In the genomic region with DNA sequence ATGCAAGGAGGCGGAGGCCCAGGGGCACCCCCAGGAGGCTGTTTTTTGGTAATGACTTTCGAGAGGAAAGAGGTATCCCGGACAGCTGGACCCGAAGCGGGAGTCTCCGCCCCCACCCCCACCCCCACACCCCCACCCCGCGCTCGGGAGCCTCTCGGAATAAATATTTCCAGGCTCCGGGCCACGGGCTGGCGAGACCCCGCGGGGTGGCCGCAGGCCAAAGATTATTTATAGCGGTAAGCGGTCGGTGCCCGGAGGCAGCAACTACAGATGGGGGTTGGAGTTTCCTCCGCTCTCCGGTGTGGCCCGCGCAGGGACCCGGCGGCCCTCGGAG, we compare ENCODE assay signal across 11 cellular contexts. TPM values are rescaled to one million over a fixed set of nuclear protein-coding genes. Genes with fewer than 3 reads are reported as not detected.
DNase-seq lines count a peak whose midpoint lies in the region; ATAC-seq and TF ChIP-seq lines count a peak whose summit lies in the region.
"Had no signal": no experiment of that assay in that cellular context is flagged by ENCODE, and none has a peak within 500 bp of the region (broad histone marks: within the 10 kb centered on the region; RNA-seq: fewer than 3 reads in every experiment).

No MANE protein-coding gene starts in this region.

- peaks cover 66% of the 10 kb centered on the region for H3K4me1 ChIP-seq in vagina

- ATAC-seq in activated naive CD8-positive, alpha-beta T cell treated with anti-CD3 and anti-CD28 coated beads, Interleukin-2, amount 50 U/mL, for 24 hours = no peak
- ATAC-seq in naive B cell (ENCODE audit: low read depth in 2 of 2) = no peak
- no peak for ATAC-seq in HG03175 (IDR thresholded peaks at IDR 0.05; ENCODE audit: unreplicated experiment)

- no peak for TF ChIP-seq CTCF in epithelial cell of proximal tubule (conservative IDR thresholded peaks at IDR 0.05; ENCODE audit: low read depth, low read length)
- no peak for TF ChIP-seq CTCF in vagina (IDR thresholded peaks at IDR 0.05)

- H3K27me3 Mint-ChIP-seq in activated naive CD8-positive, alpha-beta T cell = peaks cover 22% of the 10 kb centered on the region
- peaks cover 52% of the 10 kb centered on the region for H3K27me3 Mint-ChIP-seq in activated naive CD8-positive, alpha-beta T cell treated with anti-CD3 and anti-CD28 coated beads, Interleukin-2, amount 50 U/mL, for 24 hours
- H3K27me3 Mint-ChIP-seq in naive B cell = peaks cover 28 to 85% (median 66%) of the 10 kb centered on the region in 3 donors

- H3K27ac Mint-ChIP-seq in activated naive CD8-positive, alpha-beta T cell = no peak overlapping the region
- no peak overlapping the region for H3K27ac Mint-ChIP-seq in activated naive CD8-positive, alpha-beta T cell treated with anti-CD3 and anti-CD28 coated beads, Interleukin-2, amount 50 U/mL, for 24 hours
- H3K27ac Mint-ChIP-seq in naive B cell = peak overlapping the region in 1 of 6 donors; percentile 47
- H3K27ac Mint-ChIP-seq: T-helper 1 cell treated with Interleukin-12 subunit alpha and Interleukin-12 subunit beta and Interleukin-4 antibody, amounts not matched to agents 30 μg/mL and 1 μg/mL, for 36 hours had no signal

- H3K4me3 ChIP-seq in epithelial cell of proximal tubule (ENCODE audit: low read depth, low read length) (peak overlapping the region; percentile 38), vagina (peak overlapping the region; percentile 40 to 42)

- H3K36me3 ChIP-seq in vagina = no peaks in the 10 kb centered on the region

- H3K4me1 Mint-ChIP-seq in activated naive CD8-positive, alpha-beta T cell (ENCODE audit: low read depth) = peaks cover 31% of the 10 kb centered on the region
- H3K4me1 Mint-ChIP-seq in activated naive CD8-positive, alpha-beta T cell treated with anti-CD3 and anti-CD28 coated beads, Interleukin-2, amount 50 U/mL, for 24 hours = peaks cover 23% of the 10 kb centered on the region
- H3K4me1 Mint-ChIP-seq in naive B cell = peaks cover 22 to 42% (median 36%) of the 10 kb centered on the region in 3 donors

- peak overlapping the region; percentile 44 for H3K4me3 Mint-ChIP-seq in activated naive CD8-positive, alpha-beta T cell
- H3K4me3 Mint-ChIP-seq in activated naive CD8-positive, alpha-beta T cell treated with anti-CD3 and anti-CD28 coated beads, Interleukin-2, amount 50 U/mL, for 24 hours = no peak overlapping the region
- peak overlapping the region in 6 of 8 donors; percentile 33 to 75 (median 64) for H3K4me3 Mint-ChIP-seq in naive B cell
- H3K4me3 Mint-ChIP-seq: T-helper 1 cell treated with Interleukin-12 subunit alpha and Interleukin-12 subunit beta and Interleukin-4 antibody, amounts not matched to agents 30 μg/mL and 1 μg/mL, for 36 hours had no signal

- no peak for DNase-seq in activated naive CD8-positive, alpha-beta T cell treated with anti-CD3 and anti-CD28 coated beads, Interleukin-2, amount 50 U/mL, for 24 hours
- DNase-seq in epithelial cell of proximal tubule (ENCODE audit: low read depth) (no peak), naive B cell (no peak), vagina (ENCODE audit: extremely low spot score in 2 of 2) (peak; percentile 64 to 67), NCI-H1694 (lab: John Stamatoyannopoulos, UW) (no peak), NCI-H1092 treated with DMSO at 0.1 percent for 48 hours (lab: John Stamatoyannopoulos, UW) (no peak)
- DNase-seq: AML-193, NCI-H1436 had no signal

- no peak for TF ChIP-seq POLR2A in vagina (IDR thresholded peaks at IDR 0.05)

- peaks cover 21% of the 10 kb centered on the region for H3K27me3 ChIP-seq in vagina

- intact Hi-C loops in vagina (cut with DNase I) = loop anchor here (10.0 kb wide), 2 partner anchors 210 to 440 kb away; no protein-coding TSS in a partner anchor

- H3K9me3 Mint-ChIP-seq in activated naive CD8-positive, alpha-beta T cell (ENCODE audit: low read depth) = no peaks in the 10 kb centered on the region
- no peaks in the 10 kb centered on the region for H3K9me3 Mint-ChIP-seq in activated naive CD8-positive, alpha-beta T cell treated with anti-CD3 and anti-CD28 coated beads, Interleukin-2, amount 50 U/mL, for 24 hours
- H3K9me3 Mint-ChIP-seq in naive B cell = peaks cover 0 to 12% (median 7%) of the 10 kb centered on the region in 7 donors
- H3K9me3 Mint-ChIP-seq: T-helper 1 cell treated with Interleukin-12 subunit alpha and Interleukin-12 subunit beta and Interleukin-4 antibody, amounts not matched to agents 30 μg/mL and 1 μg/mL, for 36 hours had no signal

- no peaks in the 10 kb centered on the region for H3K36me3 Mint-ChIP-seq in activated naive CD8-positive, alpha-beta T cell
- no peaks in the 10 kb centered on the region for H3K36me3 Mint-ChIP-seq in activated naive CD8-positive, alpha-beta T cell treated with anti-CD3 and anti-CD28 coated beads, Interleukin-2, amount 50 U/mL, for 24 hours (ENCODE audit: low read depth)
- peaks cover 0 to 11% of the 10 kb centered on the region in 2 donors for H3K36me3 Mint-ChIP-seq in naive B cell

- no peak overlapping the region for H3K27ac ChIP-seq in vagina

- no peaks in the 10 kb centered on the region for H3K9me3 ChIP-seq in vagina

RNA-seq across cellular contexts. Expression of gene CYP26B1, which starts 3.3 kb away (rescaled TPM):
- 0.17 and 0.36 TPM in 2 replicates for total RNA-seq in epithelial cell of proximal tubule
- not detected for polyA plus RNA-seq in naive B cell (ENCODE audit: low read depth in 6 of 6)
- 6.9 TPM for total RNA-seq in vagina

Comparison
In these comparisons a context has a peak if more than half of its experiments do, and no peak if none do; other contexts are left out.
1. DNase-seq: peak in vagina (2 of 2); none in activated naive CD8-positive, alpha-beta T cell treated with anti-CD3 and anti-CD28 coated beads, Interleukin-2, amount 50 U/mL, for 24 hours (single experiment), epithelial cell of proximal tubule (single experiment), naive B cell (single experiment), NCI-H1694 (single experiment) and NCI-H1092 treated with DMSO at 0.1 percent for 48 hours (single experiment).